Comparison of ENCODE assay signal across 10 cellular contexts in genomic region chr13:110421696-110422395, GRCh38.
A peak's percentile ranks its signal among the peaks of the same experiment; 100 is the strongest.
DNase-seq lines count a peak whose midpoint lies in the region; ATAC-seq lines count a peak whose summit lies in the region.
"Had no signal": no experiment of that assay in that cellular context is flagged by ENCODE, and none has a peak within 500 bp of the region (broad histone marks: within the 10 kb centered on the region; RNA-seq: fewer than 3 reads in every experiment).

No MANE protein-coding gene starts in this region.

- peaks cover 16% of the 10 kb centered on the region for H3K4me1 Mint-ChIP-seq in activated CD4-positive, alpha-beta memory T cell treated with anti-CD3 and anti-CD28 coated beads for 36 hours (ENCODE audit: low read depth)
- peaks cover 19% of the 10 kb centered on the region for H3K4me1 Mint-ChIP-seq in activated T-cell treated with anti-CD3 and anti-CD28 coated beads, Interleukin-2, amount 50 U/mL, for 24 hours (ENCODE audit: low read depth)

- intact Hi-C loops in activated CD4-positive, alpha-beta memory T cell treated with anti-CD3 and anti-CD28 coated beads for 36 hours (cut with micrococcal nuclease): no loop called here

- H3K9me3 Mint-ChIP-seq in activated CD4-positive, alpha-beta memory T cell treated with anti-CD3 and anti-CD28 coated beads for 36 hours: no peaks in the 10 kb centered on the region
- no peaks in the 10 kb centered on the region for H3K9me3 Mint-ChIP-seq in activated T-cell treated with anti-CD3 and anti-CD28 coated beads, Interleukin-2, amount 50 U/mL, for 24 hours

- peaks cover 74% of the 10 kb centered on the region for H3K27me3 Mint-ChIP-seq in activated CD4-positive, alpha-beta memory T cell treated with anti-CD3 and anti-CD28 coated beads for 36 hours
- H3K27me3 Mint-ChIP-seq in activated T-cell treated with anti-CD3 and anti-CD28 coated beads, Interleukin-2, amount 50 U/mL, for 24 hours: peaks cover 97% of the 10 kb centered on the region

- no peak for ATAC-seq in HG03378 (IDR thresholded peaks at IDR 0.05; ENCODE audit: unreplicated experiment)
- ATAC-seq: heart left ventricle had no signal

- POLR2A ChIA-PET in activated CD4-positive, alpha-beta memory T cell treated with anti-CD3 and anti-CD28 coated beads for 36 hours (lab: Charles Lee): no interaction called here

- H3K4me3 Mint-ChIP-seq in activated CD4-positive, alpha-beta memory T cell treated with anti-CD3 and anti-CD28 coated beads for 36 hours: no peak overlapping the region
- H3K4me3 Mint-ChIP-seq in activated T-cell treated with anti-CD3 and anti-CD28 coated beads, Interleukin-2, amount 50 U/mL, for 24 hours: no peak overlapping the region

- H3K36me3 Mint-ChIP-seq in activated CD4-positive, alpha-beta memory T cell treated with anti-CD3 and anti-CD28 coated beads for 36 hours: no peaks in the 10 kb centered on the region
- H3K36me3 Mint-ChIP-seq in activated T-cell treated with anti-CD3 and anti-CD28 coated beads, Interleukin-2, amount 50 U/mL, for 24 hours (ENCODE audit: low read depth): no peaks in the 10 kb centered on the region

- H3K27ac Mint-ChIP-seq in activated CD4-positive, alpha-beta memory T cell treated with anti-CD3 and anti-CD28 coated beads for 36 hours: no peak overlapping the region
- no peak overlapping the region for H3K27ac Mint-ChIP-seq in activated T-cell treated with anti-CD3 and anti-CD28 coated beads, Interleukin-2, amount 50 U/mL, for 24 hours

- CTCF ChIA-PET in activated CD4-positive, alpha-beta memory T cell treated with anti-CD3 and anti-CD28 coated beads for 36 hours (lab: Charles Lee): interaction anchor here (1.1 to 1.5 kb wide), 2 partner anchors 10 to 198 kb away, joined by 3 read pairs; no protein-coding TSS in a partner anchor

- DNase-seq in EH (ENCODE audit: low read depth) (peak; percentile 58), M059J (ENCODE audit: low read depth) (peak; percentile 55), astrocyte of the hippocampus (ENCODE audit: low read depth, low spot score) (peak; percentile 87), non-pigmented ciliary epithelial cell (ENCODE audit: low read depth) (peak; percentile 96), SHP77 treated with DMSO at 0.1 percent for 48 hours (lab: John Stamatoyannopoulos, UW) (no peak)
- DNase-seq in activated CD4-positive, alpha-beta memory T cell treated with anti-CD3 and anti-CD28 coated beads for 36 hours: no peak
- no peak for DNase-seq in activated T-cell treated with anti-CD3 and anti-CD28 coated beads, Interleukin-2, amount 50 U/mL, for 24 hours
- DNase-seq: heart left ventricle, NCI-H2081 had no signal

Comparison
In these comparisons a context has a peak if more than half of its experiments do, and no peak if none do; other contexts are left out.
1. DNase-seq: peak in EH (single experiment), M059J (single experiment), astrocyte of the hippocampus (single experiment) and non-pigmented ciliary epithelial cell (single experiment); none in SHP77 treated with DMSO at 0.1 percent for 48 hours (single experiment), activated CD4-positive, alpha-beta memory T cell treated with anti-CD3 and anti-CD28 coated beads for 36 hours (single experiment) and activated T-cell treated with anti-CD3 and anti-CD28 coated beads, Interleukin-2, amount 50 U/mL, for 24 hours (single experiment).